8 cellular contexts compared by ENCODE assay signal in genomic region chr3:158711886-158712285, GRCh38. TPM values are rescaled to one million over a fixed set of nuclear protein-coding genes. Genes with fewer than 3 reads are reported as not detected.
DNase-seq lines count a peak whose midpoint lies in the region; ATAC-seq and TF ChIP-seq lines count a peak whose summit lies in the region.
"Had no signal": no experiment of that assay in that cellular context is flagged by ENCODE, and none has a peak within 500 bp of the region (broad histone marks: within the 10 kb centered on the region; RNA-seq: fewer than 3 reads in every experiment).

No MANE protein-coding gene starts in this region.

- H3K27me3 Mint-ChIP-seq in GM23338 (ENCODE audit: insufficient read depth, low read depth, poor library complexity) (no peaks in the 10 kb centered on the region), neural progenitor cell (ENCODE audit: insufficient read depth, low read depth) (no peaks in the 10 kb centered on the region)
- H3K27me3 Mint-ChIP-seq in activated T-helper 17 cell treated with anti-CD3 and anti-CD28 coated beads, Interleukin-2, amount 50 U/mL, for 72 hours: no peaks in the 10 kb centered on the region
- H3K27me3 Mint-ChIP-seq: activated CD4-positive, alpha-beta T cell treated with anti-CD3 and anti-CD28 coated beads, Interleukin-2, amount 10 ng/mL, durations not matched to agents 7 days and 5 days had no signal

- H3K9ac ChIP-seq in neural progenitor cell: no peak overlapping the region

- ATAC-seq in GM23338 (no peak), Right ventricle myocardium superior (ENCODE audit: poor library complexity) (peak; percentile 52), thoracic aorta (ENCODE audit: insufficient number of reproducible peaks, low FRiP score, low read depth) (no peak), HG03135 (IDR thresholded peaks at IDR 0.05; ENCODE audit: unreplicated experiment) (no peak)
- peak; percentile 24 for ATAC-seq in activated T-helper 17 cell treated with anti-CD3 and anti-CD28 coated beads, Interleukin-2, amount 50 U/mL, for 72 hours (replicated peaks)

- H3K27me3 ChIP-seq in GM23338 (ENCODE audit: insufficient read depth) (no peaks in the 10 kb centered on the region), thoracic aorta (replicated peaks; ENCODE audit: insufficient read depth) (no peaks in the 10 kb centered on the region), neural progenitor cell (no peaks in the 10 kb centered on the region)

- H3K4me3 ChIP-seq in GM23338: no peak overlapping the region
- no peak overlapping the region for H3K4me3 ChIP-seq in thoracic aorta
- no peak overlapping the region for H3K4me3 ChIP-seq in neural progenitor cell

- H3K36me3 Mint-ChIP-seq in GM23338 (ENCODE audit: low read depth) (peaks cover 6% of the 10 kb centered on the region; the same call in 2 of the 3 replicates), neural progenitor cell (peaks cover 11% of the 10 kb centered on the region)
- peaks cover 63% of the 10 kb centered on the region for H3K36me3 Mint-ChIP-seq in activated T-helper 17 cell treated with anti-CD3 and anti-CD28 coated beads, Interleukin-2, amount 50 U/mL, for 72 hours (ENCODE audit: low read depth)

- H3K36me3 ChIP-seq in GM23338 (ENCODE audit: insufficient read depth) (no peaks in the 10 kb centered on the region), thoracic aorta (no peaks in the 10 kb centered on the region), neural progenitor cell (no peaks in the 10 kb centered on the region)

- H3K27ac ChIP-seq in GM23338 (ENCODE audit: low read depth) (no peak overlapping the region; the same call in 1 of the 2 replicates), thoracic aorta (peak overlapping the region; percentile 18 to 54), neural progenitor cell (no peak overlapping the region)

- H3K9me3 ChIP-seq in thoracic aorta: no peaks in the 10 kb centered on the region
- no peaks in the 10 kb centered on the region for H3K9me3 ChIP-seq in neural progenitor cell (ENCODE audit: low read depth)

- no peak for DNase-seq in GM23338 (ENCODE audit: low spot score)
- DNase-seq in Right ventricle myocardium superior: no peak
- no peak for DNase-seq in thoracic aorta (ENCODE audit: low spot score)
- no peak for DNase-seq in neural progenitor cell (ENCODE audit: low spot score)
- DNase-seq in NCI-H748 treated with DMSO at 0.1 percent for 48 hours (lab: John Stamatoyannopoulos, UW): no peak
- DNase-seq: activated CD4-positive, alpha-beta T cell treated with anti-CD3 and anti-CD28 coated beads, Interleukin-2, amount 10 ng/mL, durations not matched to agents 7 days and 5 days had no signal

- no peak overlapping the region for H3K4me2 ChIP-seq in GM23338
- no peak overlapping the region for H3K4me2 ChIP-seq in neural progenitor cell

- intact Hi-C loops in Right ventricle myocardium superior (cut with DNase I): no loop called here

- H3K9me2 ChIP-seq in GM23338 (ENCODE audit: insufficient read depth): no peaks in the 10 kb centered on the region

- H3K9me3 Mint-ChIP-seq in GM23338 (no peaks in the 10 kb centered on the region), neural progenitor cell (no peaks in the 10 kb centered on the region)
- H3K9me3 Mint-ChIP-seq in activated T-helper 17 cell treated with anti-CD3 and anti-CD28 coated beads, Interleukin-2, amount 50 U/mL, for 72 hours: no peaks in the 10 kb centered on the region
- H3K9me3 Mint-ChIP-seq: activated CD4-positive, alpha-beta T cell treated with anti-CD3 and anti-CD28 coated beads, Interleukin-2, amount 10 ng/mL, durations not matched to agents 7 days and 5 days had no signal

- H3K4me3 Mint-ChIP-seq in GM23338 (no peak overlapping the region), neural progenitor cell (no peak overlapping the region)
- H3K4me3 Mint-ChIP-seq in activated T-helper 17 cell treated with anti-CD3 and anti-CD28 coated beads, Interleukin-2, amount 50 U/mL, for 72 hours: no peak overlapping the region
- H3K4me3 Mint-ChIP-seq: activated CD4-positive, alpha-beta T cell treated with anti-CD3 and anti-CD28 coated beads, Interleukin-2, amount 10 ng/mL, durations not matched to agents 7 days and 5 days had no signal

- no peaks in the 10 kb centered on the region for H3F3A ChIP-seq in GM23338 (replicated peaks; ENCODE audit: low read depth)
- H3F3A ChIP-seq in neural progenitor cell (ENCODE audit: low read depth): no peaks in the 10 kb centered on the region

- H2AFZ ChIP-seq in GM23338 (no peak overlapping the region), neural progenitor cell (replicated peaks) (no peak overlapping the region)

- H3K27ac Mint-ChIP-seq in GM23338 (0 out of 2 replicates have a peak overlapping the region, but pooled peaks have one; percentile 47), neural progenitor cell (no peak overlapping the region)
- H3K27ac Mint-ChIP-seq in activated T-helper 17 cell treated with anti-CD3 and anti-CD28 coated beads, Interleukin-2, amount 50 U/mL, for 72 hours: peak overlapping the region; percentile 69
- H3K27ac Mint-ChIP-seq: activated CD4-positive, alpha-beta T cell treated with anti-CD3 and anti-CD28 coated beads, Interleukin-2, amount 10 ng/mL, durations not matched to agents 7 days and 5 days had no signal

- no peaks in the 10 kb centered on the region for H3K79me2 ChIP-seq in GM23338 (replicated peaks; ENCODE audit: insufficient read depth)
- H3K79me2 ChIP-seq in neural progenitor cell (ENCODE audit: low read depth): no peaks in the 10 kb centered on the region

- TF ChIP-seq CTCF in GM23338 (conservative IDR thresholded peaks at IDR 0.05; ENCODE audit: low read depth in 2 of 2) (no peak), thoracic aorta (IDR thresholded peaks at IDR 0.05) (no peak), neural progenitor cell (IDR thresholded peaks at IDR 0.05) (no peak)

- H4K20me1 ChIP-seq in GM23338 (replicated peaks; ENCODE audit: insufficient read depth): no peaks in the 10 kb centered on the region
- H4K20me1 ChIP-seq in neural progenitor cell (ENCODE audit: low read depth): no peaks in the 10 kb centered on the region

- peaks cover 24% of the 10 kb centered on the region; the same call in 2 of the 3 replicates for H3K4me1 Mint-ChIP-seq in GM23338
- peaks cover 5% of the 10 kb centered on the region for H3K4me1 Mint-ChIP-seq in activated T-helper 17 cell treated with anti-CD3 and anti-CD28 coated beads, Interleukin-2, amount 50 U/mL, for 72 hours
- peaks cover 12% of the 10 kb centered on the region for H3K4me1 Mint-ChIP-seq in neural progenitor cell

- H3K4me1 ChIP-seq in GM23338 (ENCODE audit: insufficient read depth) (no peaks in the 10 kb centered on the region; the same call in 1 of the 2 replicates), thoracic aorta (ENCODE audit: control insufficient read depth in 1 of 2, low read depth in 2 of 2) (peaks cover 20 to 33% of the 10 kb centered on the region in 2 donors), neural progenitor cell (no peaks in the 10 kb centered on the region)

TF ChIP-seq in GM23338, 12 proteins besides CTCF, POLR2A, EP300 and RAD21 (continues in another document):
- TF ChIP-seq EZH2 (IDR thresholded peaks at IDR 0.05; ENCODE audit: low read depth, unreplicated experiment) (no peak), EZH2phosphoT487 (IDR thresholded peaks at IDR 0.05; ENCODE audit: unreplicated experiment) (no peak), POLR2AphosphoS5 (IDR thresholded peaks at IDR 0.05; ENCODE audit: low read depth) (no peak), STAT1 (IDR thresholded peaks at IDR 0.05; ENCODE audit: unreplicated experiment) (no peak), ZNF331 (CRISPR knock-in tag; IDR thresholded peaks at IDR 0.05; ENCODE audit: low read depth) (no peak)

RNA-seq across cellular contexts. Expression of gene RARRES1, which starts 20.4 kb away (rescaled TPM):
- total RNA-seq in GM23338 (2014; rRNA removed; shearing (Covaris generic)): 0.10 TPM in 1 of 2 replicates, not detected in the other
- polyA plus RNA-seq in GM23338 (2016; fragmentation: Nextera tagmentation; extraction: Ambion mirVana): 0.54 and 0.82 TPM in 2 replicates
- total RNA-seq in activated T-helper 17 cell treated with anti-CD3 and anti-CD28 coated beads, Interleukin-2, amount 50 U/mL, for 72 hours: not detected
- total RNA-seq in Right ventricle myocardium superior (9.1 TPM), thoracic aorta (10 to 100 TPM in 1 of 2 donors, 1 to 10 TPM in 1; 9.3 to 63.8 TPM), neural progenitor cell (ENCODE audit: low replicate concordance) (0.21 and 0.62 TPM in 2 replicates)
- total RNA-seq: activated CD4-positive, alpha-beta T cell treated with anti-CD3 and anti-CD28 coated beads, Interleukin-2, amount 10 ng/mL, durations not matched to agents 7 days and 5 days had no signal

RNA-seq across cellular contexts. Expression of gene LXN, which starts 39.4 kb away (rescaled TPM):
- total RNA-seq in GM23338 (2014; rRNA removed; shearing (Covaris generic)): 5.5 and 5.6 TPM in 2 replicates
- polyA plus RNA-seq in GM23338 (2016; fragmentation: Nextera tagmentation; extraction: Ambion mirVana): 8.3 and 10.0 TPM in 2 replicates
- total RNA-seq in activated T-helper 17 cell treated with anti-CD3 and anti-CD28 coated beads, Interleukin-2, amount 50 U/mL, for 72 hours: 10 to 100 TPM; 11.9 to 14.9 TPM
- 2.4 TPM for total RNA-seq in Right ventricle myocardium superior
- total RNA-seq in thoracic aorta: 10 to 100 TPM; 14.9 to 32.2 TPM
- total RNA-seq in neural progenitor cell (ENCODE audit: low replicate concordance): 20.7 and 25.9 TPM in 2 replicates

Comparison
In these comparisons a context has a peak if more than half of its experiments do, and no peak if none do; other contexts are left out.
1. ATAC-seq: peak in activated T-helper 17 cell treated with anti-CD3 and anti-CD28 coated beads, Interleukin-2, amount 50 U/mL, for 72 hours (single experiment) and Right ventricle myocardium superior (single experiment); none in GM23338 (single experiment), thoracic aorta (single experiment) and HG03135 (single experiment).
2. H3K27ac ChIP-seq: peak in thoracic aorta (2 of 2); none in GM23338 (single experiment) and neural progenitor cell (single experiment).